In genomic region chr4:64248151-64248550, GRCh38 we compare ENCODE assay signal across 24 cellular contexts.
"Had no signal": no experiment of that assay in that cellular context is flagged by ENCODE, and none has a peak within 500 bp of the region (broad histone marks: within the 10 kb centered on the region; RNA-seq: fewer than 3 reads in every experiment).

No MANE protein-coding gene starts in this region.

- DNase-seq: dermis blood vessel endothelial cell; effector memory CD4-positive, alpha-beta T cell; foreskin keratinocyte; heart right ventricle; hippocampal formation; left cardiac atrium; left lung; mesenchymal stem cell; mucosa of descending colon; naive B cell; pancreas; stimulated activated CD4-positive, alpha-beta T cell treated with anti-CD3 and anti-CD28 coated beads, Interleukin-12 subunit alpha, Interleukin-12 subunit beta, amount 100 ng/mL, for 4 hours; stimulated activated CD4-positive, alpha-beta T cell treated with anti-CD3 and anti-CD28 coated beads, Interleukin-1b, Interleukin-23, amount 100 ng/mL, for 48 hours; stimulated activated CD4-positive, alpha-beta T cell treated with anti-CD3 and anti-CD28 coated beads, Interleukin-4, amount 100 ng/mL, for 24 hours; stimulated activated naive CD4-positive, alpha-beta T cell treated with Interleukin-2 at 50 U/mL for 16 hours; stomach; thyroid gland; trophoblast cell had no signal

- ATAC-seq: foreskin keratinocyte; gastroesophageal sphincter; heart right ventricle; left cardiac atrium; left lung; mucosa of descending colon; natural killer cell treated with Interleukin-12 subunit alpha and Interleukin-12 subunit beta and Interleukin-15 and Interleukin-18, amount 100 ng/mL, for 72 hours; pancreas; sciatic nerve; stimulated activated effector memory CD8-positive, alpha-beta T cell treated with anti-CD3 and anti-CD28 coated beads, Interleukin-12 subunit alpha, Interleukin-12 subunit beta, amount 100 ng/mL, for 72 hours had no signal

- FAIRE-seq: endothelial cell of umbilical vein, islet of Langerhans had no signal
